16 cellular contexts compared by ENCODE assay signal in the genomic region with DNA sequence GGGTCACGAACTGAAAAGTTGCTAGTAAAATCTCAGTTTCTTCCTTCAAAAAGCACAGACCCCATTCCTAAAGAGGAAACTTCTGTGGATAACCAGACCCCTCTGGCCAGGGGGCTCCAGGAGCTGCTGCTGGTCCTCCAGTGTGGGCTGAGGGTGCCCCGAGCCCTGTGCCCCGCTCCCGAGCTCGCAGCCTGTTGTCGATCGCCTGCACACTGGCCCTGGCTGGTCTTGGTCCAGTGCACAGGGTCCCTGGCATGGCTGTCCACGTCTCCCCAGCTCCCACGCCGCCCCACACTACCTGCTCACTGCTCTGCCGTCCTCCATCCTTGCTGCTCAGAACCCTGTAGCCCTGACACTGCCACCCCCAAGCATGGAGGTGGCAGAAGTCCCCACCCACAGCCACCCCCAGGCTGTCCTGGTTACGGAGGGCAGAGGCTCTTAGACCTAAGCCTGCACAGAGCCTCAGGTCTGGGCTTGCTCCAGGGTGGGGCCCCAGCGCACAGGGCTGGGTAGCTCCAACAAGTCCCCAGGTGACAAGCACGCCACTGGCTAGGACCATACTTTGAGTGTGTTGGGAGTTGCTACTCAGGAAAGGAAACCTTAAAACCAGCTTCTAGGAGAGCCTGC.
"Had no signal": no experiment of that assay in that cellular context is flagged by ENCODE, and none has a peak within 500 bp of the region (broad histone marks: within the 10 kb centered on the region; RNA-seq: fewer than 3 reads in every experiment).

No MANE protein-coding gene starts in this region.

- H3K27me3 ChIP-seq: brain microvascular endothelial cell had no signal

- H3K27ac ChIP-seq: brain microvascular endothelial cell, esophagus muscularis mucosa, prostate gland had no signal

- H3K4me1 ChIP-seq: prostate gland had no signal

- H3K9me3 ChIP-seq: esophagus muscularis mucosa, prostate gland had no signal

- ATAC-seq: activated CD8-positive, alpha-beta memory T cell treated with anti-CD3 and anti-CD28 coated beads, Interleukin-2, amount 10 ng/mL, durations not matched to agents 7 days and 5 days; right cardiac atrium; stimulated activated memory B cell treated with anti-CD40 and anti-IgM and Interleukin-4, amounts not matched to agents 10 μg/mL and 1 μg/mL and 100 μg/mL, for 72 hours had no signal

- H3K4me3 ChIP-seq: esophagus muscularis mucosa, prostate gland, smooth muscle cell had no signal

- DNase-seq: activated CD4-positive, alpha-beta memory T cell treated with anti-CD3 and anti-CD28 coated beads, Interleukin-2, amount 10 ng/mL, durations not matched to agents 7 days and 5 days; activated CD4-positive, alpha-beta T cell treated with anti-CD3 and anti-CD28 coated beads for 48 hours; activated CD4-positive, CD25-positive, alpha-beta regulatory T cell; activated CD8-positive, alpha-beta memory T cell treated with anti-CD3 and anti-CD28 coated beads, Interleukin-2, amount 10 ng/mL, durations not matched to agents 7 days and 5 days; activated naive CD4-positive, alpha-beta T cell treated with anti-CD3 and anti-CD28 coated beads, Interleukin-2, amount 50 U/mL, for 16 hours; aorta; brain microvascular endothelial cell; cortex of kidney; right cardiac atrium; stimulated activated CD4-positive, alpha-beta T cell treated with anti-CD3 and anti-CD28 coated beads, Interleukin-4, amount 100 ng/mL, for 24 hours; T-helper 1 cell; T1000 had no signal

- H3K36me3 ChIP-seq: brain microvascular endothelial cell, esophagus muscularis mucosa, prostate gland had no signal
